ENCODE assay signal across 3 cellular contexts in genomic region chr20:62888406-62888805, GRCh38.
TF ChIP-seq lines count a peak whose summit lies in the region.

No MANE protein-coding gene starts in this region.

TF ChIP-seq in GM12878, 131 proteins besides CTCF, POLR2A, EP300 and RAD21:
- no peak for TF ChIP-seq ZBTB11 (CRISPR knock-in tag; IDR thresholded peaks at IDR 0.05)

TF ChIP-seq in HepG2, 621 proteins besides CTCF, POLR2A, EP300 and RAD21:
- no peak for TF ChIP-seq TEAD3 (CRISPR knock-in tag; optimal IDR thresholded peaks at IDR 0.05; ENCODE audit: borderline replicate concordance)
- TF ChIP-seq ZNF616 (CRISPR knock-in tag; IDR thresholded peaks at IDR 0.05; ENCODE audit: low read depth), result 0 out of 2 replicates have a peak, but pooled peaks have one; percentile 81
- TF ChIP-seq ZNF274 (CRISPR knock-in tag; IDR thresholded peaks at IDR 0.05), result no peak
- TF ChIP-seq ZNF672 (CRISPR knock-in tag; IDR thresholded peaks at IDR 0.05), result no peak
- TF ChIP-seq ZNF142 (CRISPR knock-in tag; IDR thresholded peaks at IDR 0.05), result no peak
- no peak for TF ChIP-seq GABPB1 (CRISPR knock-in tag; IDR thresholded peaks at IDR 0.05)
- TF ChIP-seq ZNF280B (CRISPR knock-in tag; IDR thresholded peaks at IDR 0.05; ENCODE audit: borderline replicate concordance), result no peak
- peak; percentile 62 for TF ChIP-seq AGO2 (optimal IDR thresholded peaks at IDR 0.05; ENCODE audit: low read depth, low read length)
- TF ChIP-seq YEATS2 (CRISPR knock-in tag; IDR thresholded peaks at IDR 0.05; ENCODE audit: borderline replicate concordance), result no peak
- no peak for TF ChIP-seq SRF (IDR thresholded peaks at IDR 0.05; ENCODE audit: low read depth, low read length)
- no peak for TF ChIP-seq LRRFIP1 (CRISPR knock-in tag; conservative IDR thresholded peaks at IDR 0.05)
- no peak for TF ChIP-seq PRMT3 (CRISPR knock-in tag; IDR thresholded peaks at IDR 0.05; ENCODE audit: borderline replicate concordance, low read depth)
- TF ChIP-seq ELF3 (CRISPR knock-in tag; IDR thresholded peaks at IDR 0.05), result no peak
- no peak for TF ChIP-seq NONO (IDR thresholded peaks at IDR 0.05)
- 0 out of 2 replicates have a peak, but pooled peaks have one; percentile 22 for TF ChIP-seq NONO (CRISPR knock-in tag; conservative IDR thresholded peaks at IDR 0.05)
- no peak for TF ChIP-seq NFIC (IDR thresholded peaks at IDR 0.05; ENCODE audit: low read length)
- no peak for TF ChIP-seq ZNF567 (CRISPR knock-in tag; IDR thresholded peaks at IDR 0.05; ENCODE audit: borderline replicate concordance)
- no peak for TF ChIP-seq ZMAT5 (CRISPR knock-in tag; IDR thresholded peaks at IDR 0.05; ENCODE audit: borderline replicate concordance, low read depth)

TF ChIP-seq in HEK293T, 16 proteins besides CTCF, POLR2A, EP300 and RAD21:
- no peak for TF ChIP-seq FOXK2 (IDR thresholded peaks at IDR 0.05)
